ENCODE assay signal across 8 cellular contexts in the genomic region with DNA sequence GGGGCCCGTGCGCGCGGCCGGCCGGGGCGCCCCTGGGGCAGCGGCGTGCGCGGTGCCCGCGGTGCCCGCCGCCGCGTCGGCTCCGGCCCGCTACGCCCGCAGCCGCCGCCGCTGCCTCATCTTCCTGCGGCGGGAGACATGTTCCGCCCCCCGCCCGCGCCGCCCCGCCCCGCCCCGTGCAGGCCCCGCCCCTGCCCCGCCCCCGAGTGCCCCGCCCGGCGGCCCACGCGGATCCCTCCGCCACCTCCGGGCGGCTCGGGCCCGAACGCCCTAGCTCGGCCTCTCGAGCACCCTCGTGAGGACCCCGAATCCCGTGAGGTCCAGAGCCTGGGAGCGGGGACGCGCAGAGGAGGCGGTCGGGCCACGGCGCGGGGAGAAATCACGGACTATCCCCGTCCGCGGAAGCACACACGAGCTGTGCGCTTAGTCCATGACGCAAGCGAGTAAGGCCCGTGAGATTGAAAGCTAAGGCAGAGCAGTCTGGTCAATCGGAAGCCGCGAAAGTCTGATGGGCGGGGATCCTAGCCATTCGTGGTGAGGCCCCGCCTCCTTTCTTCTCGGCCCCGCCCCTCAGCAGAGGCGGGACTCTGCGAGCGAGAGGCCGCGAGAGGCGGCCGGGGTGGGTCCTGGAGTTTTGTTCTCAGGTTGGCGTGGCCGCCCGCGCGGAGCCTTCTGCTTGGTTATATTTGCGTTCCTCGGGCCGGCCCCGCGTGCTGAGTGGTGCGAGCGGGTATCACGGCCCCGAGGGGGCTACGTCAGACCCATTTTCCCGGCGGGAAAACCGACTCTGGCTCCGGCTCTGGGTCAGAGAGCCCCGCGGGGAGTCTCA. TPM values are rescaled to one million over a fixed set of nuclear protein-coding genes. Genes with fewer than 3 reads are reported as not detected.
DNase-seq lines count a peak whose midpoint lies in the region; ATAC-seq, FAIRE-seq and TF ChIP-seq lines count a peak whose summit lies in the region.

A gene (minus strand): TSS at position 145 of the 829 bp plus-strand sequence. CDS start 2,367 bp downstream, outside the sequence.

- peak within 1 kb of the TSS; percentile 89 for H3K27ac Mint-ChIP-seq in astrocyte (ENCODE audit: unreplicated experiment)

- H3K4me1 ChIP-seq in astrocyte (ENCODE audit: insufficient read depth, low read length) = peaks cover 3% of the 10 kb centered on the region
- no peaks in the 10 kb centered on the region for H3K4me1 ChIP-seq in right cardiac atrium (ENCODE audit: control insufficient read depth, insufficient read depth, low read length)
- peaks cover 0 to 16% of the 10 kb centered on the region in 2 donors for H3K4me1 ChIP-seq in uterus

- H3K27me3 ChIP-seq in astrocyte (ENCODE audit: insufficient read depth, low read length) (no peaks in the 10 kb centered on the region), right cardiac atrium (ENCODE audit: control insufficient read depth, insufficient read depth) (no peaks in the 10 kb centered on the region), uterus (no peaks in the 10 kb centered on the region)

- H3K9ac ChIP-seq in astrocyte (ENCODE audit: low read length) = peak within 1 kb of the TSS; percentile 100

- H3K4me1 Mint-ChIP-seq in astrocyte (ENCODE audit: low read depth, unreplicated experiment) = no peaks in the 10 kb centered on the region

- ATAC-seq in GM18505 (IDR thresholded peaks at IDR 0.05; ENCODE audit: unreplicated experiment) = peak; percentile 60
- ATAC-seq in HG02973 (IDR thresholded peaks at IDR 0.05; ENCODE audit: unreplicated experiment) = peak; percentile 66
- peak; percentile 98 to 99 for ATAC-seq in right cardiac atrium

- H3K79me2 ChIP-seq in astrocyte (ENCODE audit: insufficient read depth, low read length) = peaks cover 42% of the 10 kb centered on the region

- under 1% methylated on average over 97 of the region's 107 CpGs for WGBS in right cardiac atrium

- peak; percentile 98 for DNase-seq in NCI-H2029 (lab: John Stamatoyannopoulos, UW)
- DNase-seq in T-helper 22 cell (ENCODE audit: low read depth) = peak; percentile 95
- DNase-seq in astrocyte (ENCODE audit: low read depth) = peak; percentile 98
- DNase-seq in right cardiac atrium = peak; percentile 98 to 99 (median 99)
- peak; percentile 95 for DNase-seq in pulmonary artery endothelial cell (ENCODE audit: low read depth, low spot score)
- DNase-seq in uterus = peak; percentile 97 to 99

- TF ChIP-seq POLR2A in GM18505 (IDR thresholded peaks at IDR 0.05; ENCODE audit: borderline replicate concordance, extremely low read depth, insufficient read depth, insufficient read length) (peak; percentile 44), uterus (IDR thresholded peaks at IDR 0.05) (peak; percentile 28 to 60)

- H2AFZ ChIP-seq in astrocyte (ENCODE audit: low read depth, low read length) = peak within 1 kb of the TSS; percentile 100

- H3K36me3 Mint-ChIP-seq in astrocyte (ENCODE audit: low read depth, unreplicated experiment) = peaks cover 3% of the 10 kb centered on the region

- H3K9me3 Mint-ChIP-seq in astrocyte (ENCODE audit: unreplicated experiment) = no peaks in the 10 kb centered on the region

- intact Hi-C loops in right cardiac atrium (cut with DNase I) (loop anchor here in 1 of 4 donors (5.0 kb wide), 1 partner anchor 45 kb away; a partner anchor contains a TSS), uterus (cut with DNase I; ENCODE audit: low total_unique reads) (no loop called here)

- peaks cover 9% of the 10 kb centered on the region for H3K27me3 Mint-ChIP-seq in astrocyte (ENCODE audit: low read depth, unreplicated experiment)

- peaks cover 37% of the 10 kb centered on the region for H4K20me1 ChIP-seq in astrocyte (ENCODE audit: insufficient read depth, low read length)

- FAIRE-seq in astrocyte (lab: Jason Lieb, UNC) = peak; percentile 39

- no peak for TF ChIP-seq CTCF in astrocyte (IDR thresholded peaks at IDR 0.05; ENCODE audit: insufficient read depth, low read depth, low read length)
- peak in 2 of 4 experiments; percentile 17 to 41 for TF ChIP-seq CTCF in uterus (IDR thresholded peaks at IDR 0.05)

- H3K4me3 ChIP-seq in astrocyte (ENCODE audit: insufficient read depth, low read depth, low read length) (peak within 1 kb of the TSS; percentile 84), right cardiac atrium (ENCODE audit: low read length) (peak within 1 kb of the TSS; percentile 100), uterus (peak within 1 kb of the TSS; percentile 74 to 93)

- H3K27ac ChIP-seq in astrocyte (ENCODE audit: low read depth, low read length) (peak within 1 kb of the TSS; percentile 100), right cardiac atrium (ENCODE audit: low read length) (peak within 1 kb of the TSS; percentile 100), uterus (peak within 1 kb of the TSS; percentile 100)

- peak within 1 kb of the TSS; percentile 99 for H3K4me2 ChIP-seq in astrocyte (ENCODE audit: low read length)

- H3K36me3 ChIP-seq in astrocyte (ENCODE audit: insufficient read depth, low read length) = no peaks in the 10 kb centered on the region
- H3K36me3 ChIP-seq in uterus = no peaks in the 10 kb centered on the region

- peak within 1 kb of the TSS; percentile 92 for H3K4me3 Mint-ChIP-seq in astrocyte (ENCODE audit: unreplicated experiment)

- H3K9me3 ChIP-seq in astrocyte (ENCODE audit: insufficient read depth, low read depth, low read length) (no peaks in the 10 kb centered on the region), right cardiac atrium (ENCODE audit: control insufficient read depth, low read length) (no peaks in the 10 kb centered on the region), uterus (no peaks in the 10 kb centered on the region)

RNA-seq across cellular contexts. Expression of the gene that starts here (rescaled TPM):
- total RNA-seq in astrocyte (156 and 173 TPM in 2 replicates), right cardiac atrium (10 to 100 TPM; 20.1 to 23.6 (median 22.4) TPM), pulmonary artery endothelial cell (147 and 150 TPM in 2 replicates), uterus (100 to 1,000 TPM in 1 of 4 donors, 10 to 100 TPM in 3; 15.6 to 132 (median 65.7) TPM)
- polyA plus RNA-seq in right cardiac atrium = 15.3 TPM

Comparison
In these comparisons a context has a peak if more than half of its experiments do, and no peak if none do; other contexts are left out.
1. Peak in every context shown above with its lines: DNase-seq, ATAC-seq, H3K4me3 ChIP-seq and H3K27ac ChIP-seq.